1 cellular context compared by ENCODE assay signal in the genomic region with DNA sequence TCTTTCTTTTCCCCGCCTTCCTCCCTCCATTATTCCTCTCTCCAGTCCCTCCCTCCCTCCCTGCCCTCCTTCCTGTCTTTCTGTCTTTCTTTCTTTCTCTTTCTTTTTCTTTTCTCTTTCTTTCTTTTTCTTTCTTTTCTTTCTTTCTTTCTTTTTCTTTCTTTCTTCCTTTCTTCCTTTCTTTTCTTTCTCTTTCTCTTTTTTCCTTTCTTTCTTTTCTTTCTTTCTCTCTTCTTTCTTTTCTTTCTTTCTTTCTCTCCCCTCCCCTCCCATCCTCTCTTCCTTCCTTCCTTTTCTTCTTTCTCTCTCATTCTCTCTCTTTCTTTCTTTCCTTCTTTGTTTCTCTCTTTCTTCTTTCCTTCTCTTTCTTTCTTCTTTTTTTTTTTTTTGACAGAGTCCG.
TF ChIP-seq lines count a peak whose summit lies in the region.

No MANE protein-coding gene starts in this region.

TF ChIP-seq in GM23338, 12 proteins besides CTCF, POLR2A, EP300 and RAD21 (continued from another document):
- TF ChIP-seq NANOG (IDR thresholded peaks at IDR 0.05; ENCODE audit: borderline replicate concordance) (no peak), ZNF331 (CRISPR knock-in tag; IDR thresholded peaks at IDR 0.05; ENCODE audit: low read depth) (no peak)
